24 cellular contexts compared by ENCODE assay signal in genomic region chr17:80387071-80387470, GRCh38.
"Had no signal": no experiment of that assay in that cellular context is flagged by ENCODE, and none has a peak within 500 bp of the region (broad histone marks: within the 10 kb centered on the region; RNA-seq: fewer than 3 reads in every experiment).

No MANE protein-coding gene starts in this region.

- DNase-seq: activated B cell treated with CpG ODN at 0.5 μM for 24 hours; activated CD4-positive, alpha-beta T cell treated with anti-CD3 and anti-CD28 coated beads, Interleukin-2, amount 50 U/mL, for 1 hour; activated CD8-positive, alpha-beta T cell treated with anti-CD3 and anti-CD28 coated beads for 36 hours; activated gamma-delta T cell; anterior cingulate cortex; cerebellar nuclear complex; colonic mucosa; foreskin fibroblast; hippocampal formation; immature natural killer cell; naive B cell; nephron progenitor cell; nucleus accumbens; pancreas; right cardiac atrium; stimulated activated CD4-positive, alpha-beta T cell treated with anti-CD3 and anti-CD28 coated beads, Interleukin-2, amount 100 ng/mL, for 48 hours; stimulated activated naive CD8-positive, alpha-beta T cell treated with anti-CD3 and anti-CD28 coated beads, Interleukin-15, Interleukin-2, amounts not matched to agents 100 U/mL and 50 U/mL, for 24 hours; T-cell; testis; transverse colon had no signal

- H3K4me1 Mint-ChIP-seq: activated B cell treated with CpG ODN at 0.5 μM for 24 hours, mesothelial cell of epicardium, naive B cell had no signal

- H3K27ac ChIP-seq: colonic mucosa, pancreas, testis, transverse colon had no signal

- ATAC-seq: activated CD8-positive, alpha-beta T cell treated with anti-CD3 and anti-CD28 coated beads for 36 hours; esophagus mucosa; pancreas; right cardiac atrium; stimulated activated naive CD8-positive, alpha-beta T cell treated with anti-CD3 and anti-CD28 coated beads, Interleukin-15, Interleukin-2, amounts not matched to agents 100 U/mL and 50 U/mL, for 24 hours; T-cell had no signal

- H3K4me3 ChIP-seq: colonic mucosa, pancreas, testis, transverse colon had no signal

- H3K27me3 ChIP-seq: colonic mucosa, pancreas, testis, transverse colon had no signal

- H3K27ac Mint-ChIP-seq: activated B cell treated with CpG ODN at 0.5 μM for 24 hours; activated CD8-positive, alpha-beta T cell treated with anti-CD3 and anti-CD28 coated beads for 36 hours; activated naive CD8-positive, alpha-beta T cell; mesothelial cell of epicardium; T-cell; T-helper 2 cell treated with Interferon-gamma antibody and Interleukin-4, amounts not matched to agents 5 μg/mL and 100 μg/mL, for 36 hours had no signal

- H3K9me3 Mint-ChIP-seq: activated B cell treated with CpG ODN at 0.5 μM for 24 hours; activated CD8-positive, alpha-beta T cell treated with anti-CD3 and anti-CD28 coated beads for 36 hours; immature natural killer cell; mesothelial cell of epicardium; naive B cell; nephron progenitor cell; T-cell; T-helper 2 cell treated with Interferon-gamma antibody and Interleukin-4, amounts not matched to agents 5 μg/mL and 100 μg/mL, for 36 hours had no signal

- H3K4me1 ChIP-seq: colonic mucosa, pancreas, transverse colon had no signal

- H3K4me3 Mint-ChIP-seq: activated B cell treated with CpG ODN at 0.5 μM for 24 hours; activated CD8-positive, alpha-beta T cell treated with anti-CD3 and anti-CD28 coated beads for 36 hours; activated naive CD8-positive, alpha-beta T cell; immature natural killer cell; mesothelial cell of epicardium; naive B cell; nephron progenitor cell; T-cell; T-helper 2 cell treated with Interferon-gamma antibody and Interleukin-4, amounts not matched to agents 5 μg/mL and 100 μg/mL, for 36 hours had no signal

- H3K9me3 ChIP-seq: colonic mucosa, pancreas, testis, transverse colon had no signal

- H3K27me3 Mint-ChIP-seq: activated B cell treated with CpG ODN at 0.5 μM for 24 hours; activated CD8-positive, alpha-beta T cell treated with anti-CD3 and anti-CD28 coated beads for 36 hours; activated naive CD8-positive, alpha-beta T cell; naive B cell; T-cell had no signal
